Comparison of ENCODE assay signal across 1 cellular context in the genomic region with DNA sequence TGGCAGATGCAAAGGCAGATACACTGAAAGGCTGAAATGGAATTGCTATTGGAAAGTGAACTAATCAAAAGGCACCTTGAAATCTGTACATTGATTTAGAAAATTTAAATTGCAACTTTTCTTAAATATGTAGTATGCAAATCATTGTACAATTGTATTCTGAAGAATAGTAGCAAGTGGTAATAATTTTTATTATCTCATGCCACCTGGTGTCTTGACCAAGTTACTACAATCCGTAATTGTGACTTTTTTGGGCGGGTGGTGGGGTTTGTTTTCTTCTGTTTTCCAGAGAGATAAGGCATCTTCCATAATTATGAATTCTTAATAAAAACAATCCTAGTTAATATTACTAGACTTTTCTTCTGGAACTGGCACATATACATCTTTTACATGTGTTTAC.
TF ChIP-seq lines count a peak whose summit lies in the region.

No MANE protein-coding gene starts in this region.

TF ChIP-seq in endothelial cell of umbilical vein, 7 proteins besides CTCF, POLR2A, EP300 and RAD21:
- TF ChIP-seq MAX (IDR thresholded peaks at IDR 0.05; ENCODE audit: insufficient read depth, insufficient read length) (no peak), POLR2AphosphoS5 (IDR thresholded peaks at IDR 0.05; ENCODE audit: insufficient read depth, low read depth, low read length) (no peak), FOS (IDR thresholded peaks at IDR 0.05; ENCODE audit: borderline replicate concordance, insufficient read depth, low read length) (no peak), JUN (IDR thresholded peaks at IDR 0.05; ENCODE audit: borderline replicate concordance, insufficient read depth, insufficient read length, low read depth) (no peak), MYC (IDR thresholded peaks at IDR 0.05; ENCODE audit: low read depth, low read length) (no peak), GATA2 (IDR thresholded peaks at IDR 0.05; ENCODE audit: insufficient read depth, insufficient read length, low read depth, low read length) (no peak), EZH2 (IDR thresholded peaks at IDR 0.05; ENCODE audit: borderline replicate concordance, low read depth, low read length, severe bottlenecking) (no peak)
